25 cellular contexts compared by ENCODE assay signal in genomic region chr20:35301426-35301825, GRCh38. TPM values are rescaled to one million over a fixed set of nuclear protein-coding genes. Genes with fewer than 3 reads are reported as not detected.
"Had no signal": no experiment of that assay in that cellular context is flagged by ENCODE, and none has a peak within 500 bp of the region (broad histone marks: within the 10 kb centered on the region; RNA-seq: fewer than 3 reads in every experiment).

No MANE protein-coding gene starts in this region.

- H3K36me3 ChIP-seq: colonic mucosa had no signal

- H3K79me2 ChIP-seq: parathyroid adenoma had no signal

- ATAC-seq: activated naive CD4-positive, alpha-beta T cell treated with anti-CD3 and anti-CD28 coated beads, Interleukin-2, amount 50 U/mL, for 72 hours; body of pancreas; gastrocnemius medialis; mucosa of descending colon; sciatic nerve had no signal

- H3K27ac ChIP-seq: body of pancreas, colonic mucosa, gastrocnemius medialis, left ventricle myocardium inferior, parathyroid adenoma, spleen had no signal

- H3K27me3 ChIP-seq: body of pancreas, colonic mucosa had no signal

- H3K27me3 Mint-ChIP-seq: naive B cell had no signal

- H3K27ac Mint-ChIP-seq: activated naive CD4-positive, alpha-beta T cell treated with anti-CD3 and anti-CD28 coated beads, Interleukin-2, amount 50 U/mL, for 72 hours; endodermal cell had no signal

- DNase-seq: activated CD4-positive, CD25-positive, alpha-beta regulatory T cell treated with anti-CD3 and anti-CD28 coated beads, Interleukin-2, amount 50 U/mL, for 72 hours; activated CD8-positive, alpha-beta memory T cell treated with anti-CD3 and anti-CD28 coated beads for 24 hours; activated CD8-positive, alpha-beta memory T cell treated with anti-CD3 and anti-CD28 coated beads, Interleukin-2, amount 50 U/mL, for 48 hours; activated effector memory CD4-positive, alpha-beta T cell treated with Interleukin-2 at 50 U/mL for 16 hours; activated T-cell treated with anti-CD3 and anti-CD28 coated beads, Interleukin-2, amount 50 U/mL, for 48 hours; amniotic stem cell; body of pancreas; central memory CD4-positive, alpha-beta T cell; colonic mucosa; endodermal cell; erythroblast; gastrocnemius medialis; head of caudate nucleus; kidney glomerular epithelial cell; left ventricle myocardium inferior; mammary epithelial cell; mucosa of descending colon; naive B cell; spleen; stimulated activated CD4-positive, alpha-beta T cell treated with anti-CD3 and anti-CD28 coated beads, Interleukin-4, amount 100 ng/mL, for 4 hours; stimulated activated naive CD4-positive, alpha-beta T cell had no signal

- H3K4me1 ChIP-seq: colonic mucosa, parathyroid adenoma had no signal

- H3K36me3 Mint-ChIP-seq: naive B cell had no signal

- H3K4me3 Mint-ChIP-seq: endodermal cell, naive B cell had no signal

- H3K9me3 Mint-ChIP-seq: activated naive CD4-positive, alpha-beta T cell treated with anti-CD3 and anti-CD28 coated beads, Interleukin-2, amount 50 U/mL, for 72 hours; endodermal cell; naive B cell had no signal

- H2AFZ ChIP-seq: parathyroid adenoma had no signal

- H3K9me3 ChIP-seq: body of pancreas, colonic mucosa, gastrocnemius medialis, left ventricle myocardium inferior, mucosa of descending colon, spleen had no signal

- H3K4me3 ChIP-seq: body of pancreas, colonic mucosa, gastrocnemius medialis, left ventricle myocardium inferior, mucosa of descending colon, spleen had no signal

RNA-seq across cellular contexts. Expression of gene FAM83C, which starts 9.2 kb away (rescaled TPM):
- total RNA-seq: activated naive CD4-positive, alpha-beta T cell treated with anti-CD3 and anti-CD28 coated beads, Interleukin-2, amount 50 U/mL, for 72 hours; body of pancreas; endodermal cell; gastrocnemius medialis; left ventricle myocardium inferior; mammary epithelial cell; sciatic nerve; spleen; T-helper 1 cell treated with Interleukin-12 subunit alpha and Interleukin-12 subunit beta and Interleukin-4 antibody, amounts not matched to agents 30 ng/mL and 1 ng/mL, for 36 hours had no signal
- polyA plus RNA-seq: mammary epithelial cell, spleen had no signal
